ENCODE assay signal across 2 cellular contexts in genomic region chr3:120681018-120681417, GRCh38.
TF ChIP-seq lines count a peak whose summit lies in the region.

No MANE protein-coding gene starts in this region.

TF ChIP-seq in A549, 52 proteins besides CTCF, POLR2A, EP300 and RAD21 (continued from another document):
- TF ChIP-seq HMGXB4 (CRISPR knock-in tag; IDR thresholded peaks at IDR 0.05; ENCODE audit: borderline replicate concordance) (no peak), ZC3H11A (IDR thresholded peaks at IDR 0.05) (no peak), CHD4 (IDR thresholded peaks at IDR 0.05; ENCODE audit: borderline replicate concordance) (no peak), KDM1A (IDR thresholded peaks at IDR 0.05; ENCODE audit: low read depth) (no peak), HES2 (IDR thresholded peaks at IDR 0.05) (no peak), HOXA7 (CRISPR knock-in tag; IDR thresholded peaks at IDR 0.05) (no peak), JUN (IDR thresholded peaks at IDR 0.05) (no peak; a peak in 1 of 5 replicates), CEBPB (IDR thresholded peaks at IDR 0.05) (no peak), RFX5 (IDR thresholded peaks at IDR 0.05) (no peak), PHF8 (IDR thresholded peaks at IDR 0.05; ENCODE audit: borderline replicate concordance, low read depth) (no peak), CBX8 (IDR thresholded peaks at IDR 0.05) (no peak), RCOR1 (IDR thresholded peaks at IDR 0.05; ENCODE audit: low read depth, low read length) (no peak), MAZ (IDR thresholded peaks at IDR 0.05; ENCODE audit: borderline replicate concordance, low read depth, low read length) (no peak), FOSB (CRISPR knock-in tag; IDR thresholded peaks at IDR 0.05) (no peak), FOXS1 (CRISPR knock-in tag; IDR thresholded peaks at IDR 0.05) (no peak), ATOH8 (CRISPR knock-in tag; IDR thresholded peaks at IDR 0.05; ENCODE audit: low read depth) (no peak), NR3C1 (IDR thresholded peaks at IDR 0.05) (no peak), POLR2AphosphoS2 (conservative IDR thresholded peaks at IDR 0.05; ENCODE audit: low read length) (no peak)

TF ChIP-seq in WTC11, 78 proteins besides CTCF, POLR2A, EP300 and RAD21 (continued from another document):
- TF ChIP-seq ZMAT4 (CRISPR knock-in tag; IDR thresholded peaks at IDR 0.05) = no peak
- TF ChIP-seq NFATC4 (CRISPR knock-in tag; IDR thresholded peaks at IDR 0.05) = no peak
- no peak for TF ChIP-seq ZBTB43 (CRISPR knock-in tag; IDR thresholded peaks at IDR 0.05)
- TF ChIP-seq ZNF423 (CRISPR knock-in tag; IDR thresholded peaks at IDR 0.05) = no peak
- TF ChIP-seq IRF2 (CRISPR knock-in tag; IDR thresholded peaks at IDR 0.05; ENCODE audit: borderline replicate concordance, low read depth) = no peak
